ENCODE assay signal across 19 cellular contexts in genomic region chr2:217216316-217216715, GRCh38.
DNase-seq lines count a peak whose midpoint lies in the region; ATAC-seq and TF ChIP-seq lines count a peak whose summit lies in the region.
"Had no signal": no experiment of that assay in that cellular context is flagged by ENCODE, and none has a peak within 500 bp of the region (broad histone marks: within the 10 kb centered on the region; RNA-seq: fewer than 3 reads in every experiment).

No MANE protein-coding gene starts in this region.

- H4K20me1 ChIP-seq in GM23338 (replicated peaks; ENCODE audit: insufficient read depth) (no peaks in the 10 kb centered on the region), PC-3 (ENCODE audit: low read length) (no peaks in the 10 kb centered on the region)

- H3K14ac ChIP-seq in mesenchymal stem cell (ENCODE audit: low read length in 2 of 2) = no peak overlapping the region

- no peak overlapping the region for H2BK120ac ChIP-seq in mesenchymal stem cell (ENCODE audit: low read depth, low read length)

- no peaks in the 10 kb centered on the region; the same call in 2 of the 3 replicates for H3K36me3 Mint-ChIP-seq in GM23338 (ENCODE audit: low read depth)
- H3K36me3 Mint-ChIP-seq in WTC11 = no peaks in the 10 kb centered on the region
- H3K36me3 Mint-ChIP-seq: CD8-positive, alpha-beta memory T cell had no signal

- H3K4me1 Mint-ChIP-seq in GM23338 (peaks cover 4% of the 10 kb centered on the region; the same call in 1 of the 3 replicates), WTC11 (peaks cover 5% of the 10 kb centered on the region)
- H3K4me1 Mint-ChIP-seq: CD8-positive, alpha-beta memory T cell had no signal

- in situ Hi-C loops in brain microvascular endothelial cell (cut with HindIII; ENCODE audit: low pct_ligation_motif_present, low sequenced_read_pairs) (no loop called here), G401 (cut with HindIII; ENCODE audit: low sequenced_read_pairs) (no loop called here)

- H3K79me2 ChIP-seq in ACC112 (ENCODE audit: control insufficient read depth, insufficient read depth, low read length, unreplicated experiment) (no peaks in the 10 kb centered on the region), GM23338 (replicated peaks; ENCODE audit: insufficient read depth) (no peaks in the 10 kb centered on the region), PC-3 (ENCODE audit: low read length) (no peaks in the 10 kb centered on the region)

- no peak overlapping the region for H4K91ac ChIP-seq in mesenchymal stem cell (ENCODE audit: low read length)

- H3K9me3 Mint-ChIP-seq in GM23338 (no peaks in the 10 kb centered on the region), WTC11 (peaks cover 8% of the 10 kb centered on the region)
- H3K9me3 Mint-ChIP-seq: CD4-positive, alpha-beta T cell; CD8-positive, alpha-beta memory T cell had no signal

- peaks cover 46% of the 10 kb centered on the region for H3K4me1 ChIP-seq in ACC112 (ENCODE audit: control insufficient read depth, insufficient read depth, low read length, unreplicated experiment)
- H3K4me1 ChIP-seq in GM23338 (ENCODE audit: insufficient read depth) = 0 out of 2 replicates have a peak, but pooled peaks cover 3% of the 10 kb centered on the region
- H3K4me1 ChIP-seq in PC-3 (ENCODE audit: insufficient read depth, low read length) = peaks cover 18% of the 10 kb centered on the region
- H3K4me1 ChIP-seq in mesenchymal stem cell (ENCODE audit: control insufficient read depth, insufficient read depth, low read depth, low read length) = no peaks in the 10 kb centered on the region
- H3K4me1 ChIP-seq: BE2C had no signal

- H2AFZ ChIP-seq in ACC112 (ENCODE audit: low read length, unreplicated experiment) (peak overlapping the region; percentile 1), GM23338 (peak overlapping the region; percentile 66; the same call in 1 of the 2 replicates), PC-3 (ENCODE audit: low read length) (peak overlapping the region; percentile 34; the same call in 1 of the 2 replicates), mesenchymal stem cell (ENCODE audit: low read depth, low read length) (no peak overlapping the region)

- intact Hi-C loops in PC-3 (cut with micrococcal nuclease) = no loop called here

- no TSS peak for BruUV-seq in PC-3 (replicated peaks; lab: Mats Ljungman, UMichigan)

- H3K27ac Mint-ChIP-seq in GM23338 (no peak overlapping the region), WTC11 (no peak overlapping the region)
- H3K27ac Mint-ChIP-seq: CD14-positive monocyte; CD4-positive, alpha-beta T cell had no signal

- peak overlapping the region; percentile 11; the same call in 1 of the 2 replicates for H3K9ac ChIP-seq in PC-3 (ENCODE audit: low read length)
- H3K9ac ChIP-seq in mesenchymal stem cell (ENCODE audit: low read length) = no peak overlapping the region
- H3K9ac ChIP-seq: BLaER1 treated with 17β-estradiol and CSF1 and Interleukin-3, amounts not matched to agents 10 nM and 100 nM had no signal

- H3F3A ChIP-seq in GM23338 (replicated peaks; ENCODE audit: low read depth) (no peaks in the 10 kb centered on the region), PC-3 (ENCODE audit: low read length, unreplicated experiment) (no peaks in the 10 kb centered on the region)

- H3K9me2 ChIP-seq in GM23338 (ENCODE audit: insufficient read depth) (peaks cover 4% of the 10 kb centered on the region; the same call in 1 of the 2 replicates), PC-3 (replicated peaks; ENCODE audit: low read length) (no peaks in the 10 kb centered on the region)

- ATAC-seq in GM23338 = no peak
- ATAC-seq in PC-3 = no peak
- ATAC-seq in WTC11 = no peak
- no peak for ATAC-seq in HG02623 (IDR thresholded peaks at IDR 0.05; ENCODE audit: unreplicated experiment)

- H3K23ac ChIP-seq in mesenchymal stem cell (ENCODE audit: low read length in 2 of 2) = no peak overlapping the region

- no peak overlapping the region for H2BK5ac ChIP-seq in mesenchymal stem cell (ENCODE audit: low read depth, low read length, poor library complexity, severe bottlenecking)

- H3K18ac ChIP-seq in mesenchymal stem cell (ENCODE audit: low read depth in 1 of 2, low read length in 2 of 2) = peak overlapping the region; percentile 37 to 65

- no peak overlapping the region for H4K8ac ChIP-seq in mesenchymal stem cell (ENCODE audit: low read length)

- POLR2A ChIA-PET in PC-3 (lab: Charles Lee; ENCODE audit: unreplicated experiment) = no interaction called here
- POLR2A ChIA-PET in WTC11 (lab: Charles Lee) = no interaction called here

- DNase-seq in GM23338 (ENCODE audit: low spot score) (no peak), PC-3 (peak; percentile 13), mesenchymal stem cell (peak; percentile 58), WTC11 (ENCODE audit: low spot score) (no peak), brain microvascular endothelial cell (no peak), G401 (ENCODE audit: low spot score) (no peak)
- DNase-seq: ACHN; AML-193; BE2C; CD4-positive, alpha-beta T cell; CD8-positive, alpha-beta memory T cell; DMS 273 treated with DMSO at 0.1 percent for 48 hours; DMS79; H7 had no signal

- H3K36me3 ChIP-seq in ACC112 (ENCODE audit: insufficient read depth, low read length) (no peaks in the 10 kb centered on the region), GM23338 (ENCODE audit: insufficient read depth) (no peaks in the 10 kb centered on the region), PC-3 (ENCODE audit: low read depth, low read length) (no peaks in the 10 kb centered on the region), mesenchymal stem cell (ENCODE audit: control insufficient read depth in 1 of 2, insufficient read depth in 2 of 2, low read depth in 1 of 2, low read length in 2 of 2) (no peaks in the 10 kb centered on the region), brain microvascular endothelial cell (replicated peaks) (no peaks in the 10 kb centered on the region)
- H3K36me3 ChIP-seq: BE2C; BLaER1 treated with 17β-estradiol and CSF1 and Interleukin-3, amounts not matched to agents 10 nM and 100 nM had no signal

- H3K4me2 ChIP-seq in GM23338 (no peak overlapping the region), PC-3 (ENCODE audit: low read length) (peak overlapping the region; percentile 40; the same call in 1 of the 2 replicates), mesenchymal stem cell (ENCODE audit: low read length, poor library complexity, severe bottlenecking) (no peak overlapping the region)
- H3K4me2 ChIP-seq: BLaER1 treated with 17β-estradiol and CSF1 and Interleukin-3, amounts not matched to agents 10 nM and 100 nM had no signal

- H3K4me3 Mint-ChIP-seq in GM23338 (no peak overlapping the region), WTC11 (no peak overlapping the region)
- H3K4me3 Mint-ChIP-seq: CD4-positive, alpha-beta T cell; CD8-positive, alpha-beta memory T cell had no signal

- H3K27me3 Mint-ChIP-seq in GM23338 (ENCODE audit: insufficient read depth, low read depth, poor library complexity) = no peaks in the 10 kb centered on the region
- H3K27me3 Mint-ChIP-seq in WTC11 (ENCODE audit: low read depth) = no peaks in the 10 kb centered on the region; the same call in none of the 2 replicates
- H3K27me3 Mint-ChIP-seq: CD8-positive, alpha-beta memory T cell had no signal

- H3K4me3 ChIP-seq in ACC112 (ENCODE audit: low read depth, low read length) (no peak overlapping the region), GM23338 (no peak overlapping the region), PC-3 (ENCODE audit: low read length) (no peak overlapping the region), mesenchymal stem cell (ENCODE audit: insufficient read depth in 1 of 2, low read depth in 1 of 2, low read length in 2 of 2) (no peak overlapping the region), brain microvascular endothelial cell (ENCODE audit: low read depth, low read length) (no peak overlapping the region)
- H3K4me3 ChIP-seq: BLaER1 treated with 17β-estradiol and CSF1 and Interleukin-3, amounts not matched to agents 10 nM and 100 nM had no signal

- TF ChIP-seq CTCF in GM23338 (conservative IDR thresholded peaks at IDR 0.05; ENCODE audit: low read depth in 2 of 2) = no peak
- no peak for TF ChIP-seq CTCF in PC-3 (conservative IDR thresholded peaks at IDR 0.05; ENCODE audit: low read depth, low read length)
- no peak for TF ChIP-seq CTCF in WTC11 (IDR thresholded peaks at IDR 0.05)
- no peak for TF ChIP-seq CTCF in brain microvascular endothelial cell (IDR thresholded peaks at IDR 0.05; ENCODE audit: low read depth, low read length, missing control alignments)

- no peaks in the 10 kb centered on the region for H3K79me1 ChIP-seq in mesenchymal stem cell (replicated peaks; ENCODE audit: low read length, poor library complexity, severe bottlenecking)

- H3K27ac ChIP-seq in ACC112 (ENCODE audit: low read depth, low read length) (no peak overlapping the region), GM23338 (ENCODE audit: low read depth) (no peak overlapping the region), PC-3 (ENCODE audit: low read length) (peak overlapping the region; percentile 61), mesenchymal stem cell (ENCODE audit: low read length, poor library complexity, severe bottlenecking) (no peak overlapping the region), brain microvascular endothelial cell (no peak overlapping the region)
- H3K27ac ChIP-seq: 22Rv1; BLaER1 treated with 17β-estradiol and CSF1 and Interleukin-3, amounts not matched to agents 10 nM and 100 nM had no signal

- H3K9me3 ChIP-seq in PC-3 (ENCODE audit: low read length) = no peaks in the 10 kb centered on the region
- H3K9me3 ChIP-seq in mesenchymal stem cell (ENCODE audit: control insufficient read depth, low read length) = no peaks in the 10 kb centered on the region
- H3K9me3 ChIP-seq: BE2C had no signal

- peak overlapping the region in 1 of 2 experiments; percentile 74 for H3K4ac ChIP-seq in mesenchymal stem cell (ENCODE audit: low read depth in 1 of 2, low read length in 2 of 2)

- 13% methylated on average over 4 of the region's 4 CpGs for WGBS in mesenchymal stem cell

- no peak overlapping the region for H2BK15ac ChIP-seq in mesenchymal stem cell (ENCODE audit: low read depth, poor library complexity, severe bottlenecking)

- CTCF ChIA-PET in PC-3 (lab: Charles Lee) (no interaction called here), WTC11 (lab: Charles Lee) (no interaction called here)

- H2BK12ac ChIP-seq in mesenchymal stem cell (ENCODE audit: low read length in 2 of 2) = no peak overlapping the region

- no peak overlapping the region for H2AK5ac ChIP-seq in mesenchymal stem cell (ENCODE audit: low read length, severe bottlenecking)

- H3K27me3 ChIP-seq in ACC112 (ENCODE audit: insufficient read depth, low read length) (no peaks in the 10 kb centered on the region), GM23338 (ENCODE audit: insufficient read depth) (no peaks in the 10 kb centered on the region), PC-3 (ENCODE audit: low read length) (no peaks in the 10 kb centered on the region), mesenchymal stem cell (ENCODE audit: control insufficient read depth in 1 of 2, insufficient read depth in 1 of 2, low read length in 2 of 2) (no peaks in the 10 kb centered on the region), brain microvascular endothelial cell (replicated peaks) (no peaks in the 10 kb centered on the region)
- H3K27me3 ChIP-seq: BE2C had no signal

TF ChIP-seq in GM23338, 12 proteins besides CTCF, POLR2A, EP300 and RAD21 (continues in another document):
- no peak for TF ChIP-seq POLR2AphosphoS5 (IDR thresholded peaks at IDR 0.05; ENCODE audit: low read depth)
- no peak for TF ChIP-seq EZH2phosphoT487 (IDR thresholded peaks at IDR 0.05; ENCODE audit: unreplicated experiment)

TF ChIP-seq in WTC11, 78 proteins besides CTCF, POLR2A, EP300 and RAD21:
- no peak for TF ChIP-seq NR2C2 (CRISPR knock-in tag; IDR thresholded peaks at IDR 0.05)

Comparison
In these comparisons a context has a peak if more than half of its experiments do, and no peak if none do; other contexts are left out.
1. DNase-seq: peak in PC-3 (single experiment) and mesenchymal stem cell (single experiment); none in GM23338 (single experiment), WTC11 (single experiment), brain microvascular endothelial cell (single experiment) and G401 (single experiment).